In the genomic region with DNA sequence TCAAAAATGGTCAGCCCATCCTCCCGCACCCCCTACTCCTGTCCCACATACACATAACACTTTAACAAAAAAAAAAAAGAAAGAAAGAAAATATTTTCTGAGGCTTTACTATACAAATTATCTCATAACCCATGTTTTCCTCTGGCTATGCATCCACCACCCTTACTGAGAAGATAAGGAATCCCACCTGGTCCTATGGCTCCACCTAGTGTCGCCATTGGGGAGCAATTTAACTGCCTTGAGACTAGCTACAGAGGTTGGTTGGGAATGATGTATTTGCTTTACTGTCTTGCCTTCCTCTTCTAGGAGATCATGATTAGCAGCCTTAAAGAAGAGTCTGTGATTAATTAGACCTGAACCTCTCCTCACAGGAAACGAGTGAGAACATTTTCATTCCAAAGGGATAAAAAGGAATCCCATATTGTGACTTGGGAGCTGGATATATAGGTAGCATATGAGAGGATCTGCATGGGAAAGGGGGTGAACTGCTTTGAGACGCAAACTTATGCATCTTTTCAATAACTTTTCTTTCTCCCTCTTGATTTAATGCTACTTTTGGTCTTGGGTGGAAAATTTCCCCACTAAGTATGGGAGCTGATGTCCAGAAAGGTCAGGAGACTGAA, we compare ENCODE assay signal across 8 cellular contexts.
DNase-seq lines count a peak whose midpoint lies in the region; ATAC-seq, FAIRE-seq and TF ChIP-seq lines count a peak whose summit lies in the region.

No MANE protein-coding gene starts in this region.

- H4K20me1 ChIP-seq in HCT116 (ENCODE audit: insufficient read depth) = no peaks in the 10 kb centered on the region

- TF ChIP-seq CTCF in GM12864 (IDR thresholded peaks at IDR 0.05; ENCODE audit: low read depth, low read length, missing control alignments) (peak; percentile 83), HCT116 (IDR thresholded peaks at IDR 0.05 in 2 of 3, conservative IDR thresholded peaks at IDR 0.05 in 1 of 3; ENCODE audit: borderline replicate concordance in 1 of 3, insufficient read depth in 1 of 3, low read depth in 2 of 3, low read length in 2 of 3) (peak; percentile 52 to 93 (median 86); a peak in 5 of 6 replicates), RWPE2 (IDR thresholded peaks at IDR 0.05; ENCODE audit: poor library complexity, severe bottlenecking) (peak; percentile 99), pancreas (IDR thresholded peaks at IDR 0.05) (peak; percentile 70 to 79 (median 73))

- no peak overlapping the region for H3K4me2 ChIP-seq in HCT116 (ENCODE audit: low read length)

- H3K4me3 ChIP-seq in GM12864 (ENCODE audit: low read depth, low read length) (no peak overlapping the region), HCT116 (replicated peaks in 1 of 2; ENCODE audit: low read depth in 1 of 2, low read length in 2 of 2) (no peak overlapping the region), RWPE2 (ENCODE audit: severe bottlenecking) (no peak overlapping the region), pancreas (no peak overlapping the region), aorta (ENCODE audit: low read length in 2 of 2) (no peak overlapping the region)

- H3K79me2 ChIP-seq in HCT116 (ENCODE audit: insufficient read depth, low read length) = no peaks in the 10 kb centered on the region

- BruUV-seq in HCT116 (replicated peaks; lab: Mats Ljungman, UMichigan) = no TSS peak

- H3K9ac ChIP-seq in HCT116 (ENCODE audit: low read length) = no peak overlapping the region

- H3K9me3 ChIP-seq in HCT116 (ENCODE audit: control insufficient read depth in 1 of 2, insufficient read depth in 1 of 2, low read depth in 1 of 2, low read length in 2 of 2) = no peaks in the 10 kb centered on the region
- no peaks in the 10 kb centered on the region for H3K9me3 ChIP-seq in RWPE2 (ENCODE audit: severe bottlenecking)
- no peaks in the 10 kb centered on the region for H3K9me3 ChIP-seq in pancreas
- no peaks in the 10 kb centered on the region for H3K9me3 ChIP-seq in aorta (ENCODE audit: control insufficient read depth, low read length)

- H3K27me3 ChIP-seq in HCT116 (ENCODE audit: insufficient read depth, low read length) = peaks cover 5% of the 10 kb centered on the region
- no peaks in the 10 kb centered on the region for H3K27me3 ChIP-seq in RWPE2 (ENCODE audit: insufficient read depth, poor library complexity, severe bottlenecking)
- no peaks in the 10 kb centered on the region for H3K27me3 ChIP-seq in pancreas
- H3K27me3 ChIP-seq in aorta (ENCODE audit: control insufficient read depth in 1 of 2, insufficient read depth in 2 of 2, low read length in 1 of 2) = peaks cover 0 to 2% of the 10 kb centered on the region in 2 donors

- 12 to 17% methylated on average over 4 of the region's 4 CpGs for WGBS in pancreas, 2 donors
- 20 to 27% methylated on average over 4 of the region's 4 CpGs for WGBS in aorta, 2 donors

- DNase-seq in GM12864 (ENCODE audit: low read depth) = peak; percentile 19
- peak; percentile 66 for DNase-seq in HCT116 (ENCODE audit: low read depth, low spot score)
- peak; percentile 78 for DNase-seq in M059J (ENCODE audit: low read depth)
- no peak for DNase-seq in RWPE2 (ENCODE audit: low spot score)
- DNase-seq in activated effector memory CD4-positive, alpha-beta T cell treated with anti-CD3 and anti-CD28 coated beads, Interleukin-2, amount 50 U/mL, for 16 hours = peak; percentile 82
- peak; percentile 30 for DNase-seq in germinal center (ENCODE audit: low spot score)
- peak in 5 of 6 donors; percentile 62 to 82 (median 69) for DNase-seq in pancreas
- peak in 1 of 2 donors; percentile 81 for DNase-seq in aorta

- no peaks in the 10 kb centered on the region for H3K36me3 ChIP-seq in HCT116 (ENCODE audit: control insufficient read depth in 1 of 2, insufficient read depth in 2 of 2, low read length in 2 of 2)
- no peaks in the 10 kb centered on the region for H3K36me3 ChIP-seq in RWPE2 (ENCODE audit: low read depth)
- no peaks in the 10 kb centered on the region for H3K36me3 ChIP-seq in pancreas
- H3K36me3 ChIP-seq in aorta (ENCODE audit: control insufficient read depth in 1 of 2, insufficient read depth in 2 of 2, low read length in 1 of 2) = no peaks in the 10 kb centered on the region

- peak; percentile 85 for TF ChIP-seq RAD21 in HCT116 (IDR thresholded peaks at IDR 0.05; ENCODE audit: low read depth)

- no peak overlapping the region for H2AFZ ChIP-seq in HCT116 (ENCODE audit: low read depth, low read length, poor library complexity, severe bottlenecking)

- intact Hi-C loops in HCT116 (cut with micrococcal nuclease) = loop anchor here (2.0 to 5.0 kb wide), 5 partner anchors 122 to 1033 kb away; no protein-coding TSS in a partner anchor
- intact Hi-C loops in pancreas (cut with DNase I) = no loop called here
- intact Hi-C loops in aorta (cut with DNase I) = loop anchor here in 1 of 2 donors (10.0 kb wide), 1 partner anchor 1035 kb away; no protein-coding TSS in a partner anchor

- CTCF ChIA-PET in HCT116 (lab: Charles Lee) = interaction anchor here (0.6 to 1.8 kb wide), 20 partner anchors 10 to 1095 kb away, joined by 3 to 19 read pairs (median 5); no protein-coding TSS in a partner anchor

- FAIRE-seq in pancreas (lab: Jason Lieb, UNC) = peak; percentile 89

- H3K4me1 ChIP-seq in HCT116 (ENCODE audit: control insufficient read depth in 1 of 2, insufficient read depth in 2 of 2, low read length in 2 of 2) (peaks cover 0 to 4% of the 10 kb centered on the region in 2 experiments; a peak in 2 of 4 replicates), RWPE2 (ENCODE audit: insufficient read depth, poor library complexity, severe bottlenecking) (peaks cover 13% of the 10 kb centered on the region), pancreas (no peaks in the 10 kb centered on the region), aorta (ENCODE audit: control insufficient read depth in 1 of 2, insufficient read depth in 2 of 2, low read length in 2 of 2) (no peaks in the 10 kb centered on the region)

- POLR2A ChIA-PET in HCT116 (lab: Charles Lee) = interaction anchor here (1.1 kb wide), 1 partner anchor 1032 kb away, joined by 4 read pairs; no protein-coding TSS in a partner anchor

- no peak for TF ChIP-seq POLR2A in HCT116 (IDR thresholded peaks at IDR 0.05; ENCODE audit: borderline replicate concordance, extremely low read depth, insufficient read depth, insufficient read length)

- no peaks in the 10 kb centered on the region for H3K9me2 ChIP-seq in HCT116 (ENCODE audit: insufficient read depth)

- ATAC-seq in HCT116 (peak; percentile 94), RWPE2 (ENCODE audit: low read depth) (peak; percentile 90), pancreas (peak; percentile 95 to 99 (median 98)), aorta (ENCODE audit: low FRiP score) (peak; percentile 91)

- RAD21 ChIA-PET in HCT116 (lab: Charles Lee; ENCODE audit: low non-redundant PET in 1 of 2, low total read pairs in 2 of 2, uncharacterized antibody in 2 of 2, unreplicated experiment in 2 of 2) = interaction anchor here (0.7 to 1.0 kb wide), 4 partner anchors 19 to 1034 kb away, joined by 3 to 5 read pairs (median 4); no protein-coding TSS in a partner anchor

- H3K27ac ChIP-seq in HCT116 (ENCODE audit: low read depth, low read length) = no peak overlapping the region
- H3K27ac ChIP-seq in RWPE2 (ENCODE audit: poor library complexity, severe bottlenecking) = no peak overlapping the region
- no peak overlapping the region for H3K27ac ChIP-seq in pancreas
- no peak overlapping the region for H3K27ac ChIP-seq in aorta (ENCODE audit: low read depth in 1 of 2, low read length in 2 of 2)

TF ChIP-seq in HCT116, 20 proteins besides CTCF, POLR2A, EP300 and RAD21:
- TF ChIP-seq JUND (IDR thresholded peaks at IDR 0.05) = no peak
- no peak for TF ChIP-seq REST (IDR thresholded peaks at IDR 0.05; ENCODE audit: low read depth)
- TF ChIP-seq YY1 (IDR thresholded peaks at IDR 0.05; ENCODE audit: extremely low read depth, insufficient replicate concordance, low read depth, low read length) = peak; percentile 38
- no peak for TF ChIP-seq POLR2AphosphoS5 (IDR thresholded peaks at IDR 0.05; ENCODE audit: low read depth, low read length)
- TF ChIP-seq EZH2phosphoT487 (IDR thresholded peaks at IDR 0.05; ENCODE audit: borderline replicate concordance) = no peak
- no peak for TF ChIP-seq EZH2 (IDR thresholded peaks at IDR 0.05)
